ENCODE assay signal across 1 cellular context in genomic region chr1:12539705-12540579, GRCh38.
TF ChIP-seq lines count a peak whose summit lies in the region.

No MANE protein-coding gene starts in this region.

TF ChIP-seq in GM23338, 12 proteins besides CTCF, POLR2A, EP300 and RAD21 (continued from another document):
- no peak for TF ChIP-seq REST (IDR thresholded peaks at IDR 0.05; ENCODE audit: unreplicated experiment)
- TF ChIP-seq EZH2 (IDR thresholded peaks at IDR 0.05; ENCODE audit: low read depth, unreplicated experiment): no peak
- no peak for TF ChIP-seq STAT1 (IDR thresholded peaks at IDR 0.05; ENCODE audit: unreplicated experiment)
- no peak for TF ChIP-seq NANOG (IDR thresholded peaks at IDR 0.05; ENCODE audit: borderline replicate concordance)
- no peak for TF ChIP-seq CREB1 (CRISPR knock-in tag; IDR thresholded peaks at IDR 0.05; ENCODE audit: low read depth)
